11 cellular contexts compared by ENCODE assay signal in genomic region chr10:110610781-110611180, GRCh38. TPM values are rescaled to one million over a fixed set of nuclear protein-coding genes. Genes with fewer than 3 reads are reported as not detected.
DNase-seq lines count a peak whose midpoint lies in the region; ATAC-seq, FAIRE-seq and TF ChIP-seq lines count a peak whose summit lies in the region.
"Not testable (repeated sequence)": the region's sequence is repeated elsewhere in the genome, so short reads cannot be mapped to it uniquely, and the experiment has no call there.
"Had no signal": no experiment of that assay in that cellular context is flagged by ENCODE, and none has a peak within 500 bp of the region (broad histone marks: within the 10 kb centered on the region; RNA-seq: fewer than 3 reads in every experiment).

No MANE protein-coding gene starts in this region.

- not testable (repeated sequence) for H3K9me3 ChIP-seq in A549; OCI-LY1 (ENCODE audit: low read length); endodermal cell (ENCODE audit: control insufficient read depth, low read length); psoas muscle

- peak overlapping the region; percentile 23 for H3K4ac ChIP-seq in mesendoderm (ENCODE audit: low read depth, low read length)

- CTCF ChIA-PET in A549 (lab: Yijun Ruan, JAX), result interaction anchor here (0.7 to 7.3 kb wide), 51 partner anchors 8 to 394 kb away, joined by 3 to 88 read pairs (median 4); no protein-coding TSS in a partner anchor

- H3K4me1 Mint-ChIP-seq in activated CD4-positive, alpha-beta T cell treated with anti-CD3 and anti-CD28 coated beads, Interleukin-2, amount 10 ng/mL, durations not matched to agents 24 days and 14 days, result peaks cover 43% of the 10 kb centered on the region
- H3K4me1 Mint-ChIP-seq in endodermal cell, result peaks cover 19% of the 10 kb centered on the region

- not testable (repeated sequence) for H3K27me3 ChIP-seq in OCI-LY1 (ENCODE audit: insufficient read depth, low read length); endodermal cell (ENCODE audit: control insufficient read depth, insufficient read depth, low read length, poor library complexity, severe bottlenecking); mesendoderm (ENCODE audit: insufficient read depth, low read length, poor library complexity); psoas muscle (ENCODE audit: insufficient read depth in 3 of 3, low read length in 2 of 3)

- not testable (repeated sequence) for H4K8ac ChIP-seq in mesendoderm (ENCODE audit: low read depth, low read length)

- H2AFZ ChIP-seq in OCI-LY1 (ENCODE audit: low read length), result not testable (repeated sequence)

- not testable (repeated sequence) for H2AK5ac ChIP-seq in mesendoderm (ENCODE audit: low read length)

- H3K18ac ChIP-seq in mesendoderm (ENCODE audit: low read length), result peak overlapping the region; percentile 55

- H4K20me1 ChIP-seq in OCI-LY1 (ENCODE audit: insufficient read depth, low read length), result not testable (repeated sequence)

- H3K79me2 ChIP-seq in OCI-LY1 (ENCODE audit: insufficient read depth, low read length), result peaks cover 40% of the 10 kb centered on the region
- not testable (repeated sequence) for H3K79me2 ChIP-seq in mesendoderm (ENCODE audit: control insufficient read depth, insufficient read depth, low read length)

- POLR2A ChIA-PET in A549 (lab: Yijun Ruan, JAX), result not testable (repeated sequence)

- not testable (repeated sequence) for ATAC-seq in A549, psoas muscle

- H3K4me3 Mint-ChIP-seq in activated CD4-positive, alpha-beta T cell treated with anti-CD3 and anti-CD28 coated beads, Interleukin-2, amount 10 ng/mL, durations not matched to agents 24 days and 14 days; endodermal cell: not testable (repeated sequence)

- not testable (repeated sequence) for H3F3A ChIP-seq in OCI-LY1 (ENCODE audit: insufficient read depth, low read length)

- not testable (repeated sequence) for FAIRE-seq in A549 (lab: Jason Lieb, UNC)

- DNase-seq in A549 (ENCODE audit: low read depth in 1 of 2, low spot score in 1 of 2); mesendoderm; psoas muscle: not testable (repeated sequence)
- DNase-seq in MV-4-11 (lab: John Stamatoyannopoulos, UW) (peak; percentile 6), OCI-M1 (lab: John Stamatoyannopoulos, UW) (peak; percentile 47), endodermal cell (peak; percentile 63)
- peak; percentile 53 for DNase-seq in activated CD4-positive, alpha-beta T cell treated with anti-CD3 and anti-CD28 coated beads, Interleukin-2, amount 10 ng/mL, durations not matched to agents 24 days and 14 days

- intact Hi-C loops in activated CD4-positive, alpha-beta T cell treated with anti-CD3 and anti-CD28 coated beads, Interleukin-2, amount 10 ng/mL, durations not matched to agents 24 days and 14 days (cut with micrococcal nuclease), result loop anchor here (1.0 to 10.0 kb wide), 8 partner anchors 62 to 1527 kb away; no protein-coding TSS in a partner anchor
- intact Hi-C loops in psoas muscle (cut with DNase I), result loop anchor here (2.0 to 10.0 kb wide), 5 partner anchors 67 to 284 kb away; no protein-coding TSS in a partner anchor

- not testable (repeated sequence) for H3K4me1 ChIP-seq in A549; endodermal cell (ENCODE audit: control insufficient read depth, insufficient read depth, low read length); mesendoderm (ENCODE audit: control insufficient read depth, low read depth, low read length)
- peaks cover 81% of the 10 kb centered on the region for H3K4me1 ChIP-seq in OCI-LY1 (ENCODE audit: insufficient read depth, low read length, severe bottlenecking)
- peaks cover 23% of the 10 kb centered on the region for H3K4me1 ChIP-seq in psoas muscle

- not testable (repeated sequence) for H4K5ac ChIP-seq in mesendoderm (ENCODE audit: low read length)

- H2BK5ac ChIP-seq in mesendoderm (ENCODE audit: low read length), result not testable (repeated sequence)

- not testable (repeated sequence) for H3K36me3 Mint-ChIP-seq in activated CD4-positive, alpha-beta T cell treated with anti-CD3 and anti-CD28 coated beads, Interleukin-2, amount 10 ng/mL, durations not matched to agents 24 days and 14 days (ENCODE audit: low read depth); endodermal cell (ENCODE audit: low read depth)

- not testable (repeated sequence) for H3K23ac ChIP-seq in mesendoderm (ENCODE audit: low read length)

- 58% methylated on average over 3 of the region's 3 CpGs for WGBS in A549 (ENCODE audit: missing lambda C conversion rate)
- WGBS in endodermal cell (ENCODE audit: insufficient coverage in 1 of 2, insufficient read length in 1 of 2), 2 experiments, result 80 to 84% methylated on average over 3 of the region's 3 CpGs
- no CpG with 5 or more reads among the region's 3 CpGs for WGBS in mesendoderm (ENCODE audit: extremely low coverage, insufficient coverage, low lambda C conversion rate)
- WGBS in psoas muscle, 3 donors, result 58 to 80% (median 61%) methylated on average over 3 of the region's 3 CpGs

- TF ChIP-seq CTCF in A549 (IDR thresholded peaks at IDR 0.05); OCI-LY1 (IDR thresholded peaks at IDR 0.05; ENCODE audit: low read length); endodermal cell (conservative IDR thresholded peaks at IDR 0.05); psoas muscle (IDR thresholded peaks at IDR 0.05): not testable (repeated sequence)

- H3K56ac ChIP-seq in mesendoderm (ENCODE audit: low read length), result peak overlapping the region; percentile 5

- not testable (repeated sequence) for H2BK15ac ChIP-seq in mesendoderm (replicated peaks; ENCODE audit: low read depth)

- H3K4me2 ChIP-seq in A549; mesendoderm (ENCODE audit: low read length): not testable (repeated sequence)
- H3K4me2 ChIP-seq in OCI-LY1 (ENCODE audit: low read length), result peak overlapping the region; percentile 84

- H3K9me2 ChIP-seq in OCI-LY1 (ENCODE audit: low read depth, low read length), result not testable (repeated sequence)

- peak overlapping the region; percentile 74 for H3K9ac ChIP-seq in OCI-LY1 (ENCODE audit: low read length)
- H3K9ac ChIP-seq in endodermal cell (ENCODE audit: extremely low read depth, low read length, poor library complexity, severe bottlenecking), result peak overlapping the region; percentile 43
- H3K9ac ChIP-seq in mesendoderm (ENCODE audit: low read length), result not testable (repeated sequence)

- not testable (repeated sequence) for H3K9me3 Mint-ChIP-seq in activated CD4-positive, alpha-beta T cell treated with anti-CD3 and anti-CD28 coated beads, Interleukin-2, amount 10 ng/mL, durations not matched to agents 24 days and 14 days; endodermal cell

- not testable (repeated sequence) for H2BK120ac ChIP-seq in mesendoderm (ENCODE audit: low read depth, low read length)

- TF ChIP-seq RAD21 in A549 (conservative IDR thresholded peaks at IDR 0.05 in 1 of 2, IDR thresholded peaks at IDR 0.05 in 1 of 2), result not testable (repeated sequence)

- H3K36me3 ChIP-seq in OCI-LY1 (ENCODE audit: insufficient read depth, low read length) (peaks cover 58% of the 10 kb centered on the region), endodermal cell (ENCODE audit: control insufficient read depth, insufficient read depth, low read length) (peaks cover 11% of the 10 kb centered on the region), psoas muscle (ENCODE audit: insufficient read depth in 1 of 2, low read depth in 1 of 2) (peaks cover 0 to 11% of the 10 kb centered on the region in 2 donors)
- not testable (repeated sequence) for H3K36me3 ChIP-seq in mesendoderm (ENCODE audit: control insufficient read depth, insufficient read depth, low read length)

- H3K79me1 ChIP-seq in mesendoderm (ENCODE audit: low read length), result not testable (repeated sequence)

- H3K27me3 Mint-ChIP-seq in activated CD4-positive, alpha-beta T cell treated with anti-CD3 and anti-CD28 coated beads, Interleukin-2, amount 10 ng/mL, durations not matched to agents 24 days and 14 days; endodermal cell (ENCODE audit: insufficient read depth): not testable (repeated sequence)

- not testable (repeated sequence) for TF ChIP-seq POLR2A in A549 (IDR thresholded peaks at IDR 0.05; ENCODE audit: low read length)

- not testable (repeated sequence) for H3K4me3 ChIP-seq in A549; endodermal cell (ENCODE audit: low read length); mesendoderm (ENCODE audit: low read length); psoas muscle
- H3K4me3 ChIP-seq in OCI-LY1 (ENCODE audit: low read depth, low read length, poor library complexity, severe bottlenecking), result peak overlapping the region; percentile 71

- TF ChIP-seq EP300 in A549 (IDR thresholded peaks at IDR 0.05), result not testable (repeated sequence)

- H3K27ac Mint-ChIP-seq in activated CD4-positive, alpha-beta T cell treated with anti-CD3 and anti-CD28 coated beads, Interleukin-2, amount 10 ng/mL, durations not matched to agents 24 days and 14 days, result not testable (repeated sequence)
- peak overlapping the region; percentile 89 for H3K27ac Mint-ChIP-seq in endodermal cell

- H3K27ac ChIP-seq in A549, result peak overlapping the region; percentile 22 to 47; a peak in 3 of 6 replicates
- peak overlapping the region; percentile 95 for H3K27ac ChIP-seq in OCI-LY1 (ENCODE audit: low read depth, low read length, poor library complexity, severe bottlenecking)
- H3K27ac ChIP-seq in endodermal cell (ENCODE audit: low read depth, low read length); mesendoderm (ENCODE audit: low read depth, low read length): not testable (repeated sequence)
- peak overlapping the region; percentile 72 for H3K27ac ChIP-seq in psoas muscle

RNA-seq across cellular contexts. Expression of gene RBM20, which starts 33.4 kb away (rescaled TPM):
- polyA plus RNA-seq in A549 (2011; rRNA removed) (1.5 and 2.0 TPM in 2 replicates), A549 (2017; fragmentation: RNase III; extraction: RNeasy Plus Mini Kit Qiagen cat#74134 plus additional on column Dnase treatment) (1.7 to 2.0 TPM (median 1.8 TPM) in 3 replicates), psoas muscle (10 to 100 TPM in 1 of 3 donors, 1 to 10 TPM in 2; 1.6 to 11.7 (median 6.7) TPM)
- polyA plus RNA-seq in A549 (2012; cell fraction: cytosol; rRNA removed), result 0.34 and 0.44 TPM in 2 replicates
- 2.1 and 2.6 TPM in 2 replicates for polyA plus RNA-seq in A549 (2012; cell fraction: nucleus; rRNA removed)
- polyA minus RNA-seq in A549 (2011; rRNA and poly(A)+ RNA removed), result 3.6 and 3.7 TPM in 2 replicates
- total RNA-seq in activated CD4-positive, alpha-beta T cell treated with anti-CD3 and anti-CD28 coated beads, Interleukin-2, amount 10 ng/mL, durations not matched to agents 24 days and 14 days, result 0.05 TPM in 1 of 2 replicates, not detected in the other
- total RNA-seq in endodermal cell (1 to 10 TPM; 6.2 to 7.0 TPM), psoas muscle (10 to 100 TPM; 14.2 to 48.8 (median 25.1) TPM)
- 1.6 TPM for polyA plus RNA-seq in endodermal cell (2013, experiment 1 of 2)
- 1.9 TPM for polyA plus RNA-seq in endodermal cell (2013, experiment 2 of 2)
- 0.44 TPM for polyA plus RNA-seq in mesendoderm (2013, experiment 1 of 2)
- 0.48 TPM for polyA plus RNA-seq in mesendoderm (2013, experiment 2 of 2)
- total RNA-seq: CD4-positive, alpha-beta memory T cell had no signal
- polyA plus RNA-seq: CD14-positive monocyte; CD8-positive, alpha-beta memory T cell had no signal

RNA-seq across cellular contexts. Expression of gene SMC3, which starts 43.3 kb away (rescaled TPM):
- 39.2 and 59.5 TPM in 2 replicates for polyA plus RNA-seq in A549 (2011; rRNA removed)
- polyA plus RNA-seq in A549 (2012; cell fraction: cytosol; rRNA removed), result 11.2 and 14.2 TPM in 2 replicates
- polyA plus RNA-seq in A549 (2012; cell fraction: nucleus; rRNA removed), result 6.6 and 9.9 TPM in 2 replicates
- polyA plus RNA-seq in A549 (2017; fragmentation: RNase III; extraction: RNeasy Plus Mini Kit Qiagen cat#74134 plus additional on column Dnase treatment), result 60.0 to 60.7 TPM (median 60.5 TPM) in 3 replicates
- polyA minus RNA-seq in A549 (2011; rRNA and poly(A)+ RNA removed), result 9.1 and 10.0 TPM in 2 replicates
- total RNA-seq in activated CD4-positive, alpha-beta T cell treated with anti-CD3 and anti-CD28 coated beads, Interleukin-2, amount 10 ng/mL, durations not matched to agents 24 days and 14 days, result 82.2 and 87.3 TPM in 2 replicates
- 10 to 100 TPM; 66.0 to 75.9 TPM for total RNA-seq in endodermal cell
- 82.0 TPM for polyA plus RNA-seq in endodermal cell (2013, experiment 1 of 2)
- polyA plus RNA-seq in endodermal cell (2013, experiment 2 of 2), result 83.0 TPM
- 103 TPM for polyA plus RNA-seq in mesendoderm (2013, experiment 1 of 2)
- polyA plus RNA-seq in mesendoderm (2013, experiment 2 of 2), result 102 TPM
- 10 to 100 TPM; 18.4 to 20.6 (median 19.5) TPM for total RNA-seq in psoas muscle
- polyA plus RNA-seq in psoas muscle, result 10 to 100 TPM; 15.3 to 25.3 (median 15.4) TPM
